ENCODE assay signal across 17 cellular contexts in genomic region chr14:32419429-32419828, GRCh38.
A peak's percentile ranks its signal among the peaks of the same experiment; 100 is the strongest.
DNase-seq lines count a peak whose midpoint lies in the region; ATAC-seq, FAIRE-seq and TF ChIP-seq lines count a peak whose summit lies in the region.
"Had no signal": no experiment of that assay in that cellular context is flagged by ENCODE, and none has a peak within 500 bp of the region (broad histone marks: within the 10 kb centered on the region; RNA-seq: fewer than 3 reads in every experiment).

No MANE protein-coding gene starts in this region.

- no peak for ATAC-seq in right cardiac atrium
- ATAC-seq: HCT116, T-helper 17 cell had no signal

- H3K9me3 ChIP-seq in left ventricle myocardium inferior (replicated peaks), result peaks cover 12% of the 10 kb centered on the region
- no peaks in the 10 kb centered on the region for H3K9me3 ChIP-seq in right cardiac atrium (ENCODE audit: control insufficient read depth, low read length)
- peaks cover 0 to 7% (median 0%) of the 10 kb centered on the region in 3 donors for H3K9me3 ChIP-seq in esophagus squamous epithelium
- no peaks in the 10 kb centered on the region for H3K9me3 ChIP-seq in MG63

- intact Hi-C loops in left ventricle myocardium inferior (cut with micrococcal nuclease), result no loop called here
- intact Hi-C loops in right cardiac atrium (cut with DNase I), result no loop called here
- intact Hi-C loops in esophagus squamous epithelium (cut with DNase I), result no loop called here

- no peaks in the 10 kb centered on the region for H3K27me3 ChIP-seq in left ventricle myocardium inferior (ENCODE audit: low read depth)
- H3K27me3 ChIP-seq in right cardiac atrium (ENCODE audit: control insufficient read depth, insufficient read depth), result no peaks in the 10 kb centered on the region
- no peaks in the 10 kb centered on the region for H3K27me3 ChIP-seq in esophagus squamous epithelium
- no peaks in the 10 kb centered on the region for H3K27me3 ChIP-seq in H7 (ENCODE audit: control insufficient read depth, insufficient read depth, low read length)
- no peaks in the 10 kb centered on the region for H3K27me3 ChIP-seq in MG63

- H3K4me1 ChIP-seq in left ventricle myocardium inferior, result peaks cover 21% of the 10 kb centered on the region
- H3K4me1 ChIP-seq in right cardiac atrium (ENCODE audit: control insufficient read depth, insufficient read depth, low read length), result no peaks in the 10 kb centered on the region
- peaks cover 0 to 42% (median 3%) of the 10 kb centered on the region in 3 donors for H3K4me1 ChIP-seq in esophagus squamous epithelium

- peak; percentile 42 for FAIRE-seq in RCC 7860 (lab: Jason Lieb, UNC)

- TF ChIP-seq CTCF in left ventricle myocardium inferior (IDR thresholded peaks at IDR 0.05; ENCODE audit: borderline replicate concordance) (no peak), esophagus squamous epithelium (IDR thresholded peaks at IDR 0.05) (no peak)

- H3K27ac ChIP-seq in left ventricle myocardium inferior (replicated peaks) (peak overlapping the region; percentile 83), right cardiac atrium (ENCODE audit: low read length) (no peak overlapping the region), esophagus squamous epithelium (peak overlapping the region in 3 of 4 donors; percentile 25 to 67 (median 62))

- H3K4me3 ChIP-seq in left ventricle myocardium inferior (peak overlapping the region; percentile 57), right cardiac atrium (ENCODE audit: low read length) (no peak overlapping the region), esophagus squamous epithelium (no peak overlapping the region), H7 (ENCODE audit: insufficient read depth, low read depth, low read length) (no peak overlapping the region), MG63 (no peak overlapping the region)

- no peak for DNase-seq in left ventricle myocardium inferior
- no peak for DNase-seq in right cardiac atrium
- no peak for DNase-seq in RCC 7860 (ENCODE audit: low spot score)
- no peak for DNase-seq in esophagus squamous epithelium (lab: John Stamatoyannopoulos, UW)
- no peak for DNase-seq in H7
- no peak for DNase-seq in MG63
- DNase-seq in stimulated activated CD4-positive, alpha-beta T cell treated with anti-CD3 and anti-CD28 coated beads, Interleukin-4, amount 100 ng/mL, for 1 hour, result no peak
- DNase-seq: CD4-positive, CD25-positive, alpha-beta regulatory T cell; DMS79; MV-4-11; NCI-H1436; NCI-H2081 treated with DMSO at 0.1 percent for 48 hours; NCI-H446 treated with DMSO at 0.1 percent for 48 hours; NCI-H748 treated with DMSO at 0.1 percent for 48 hours; SHP77; T-helper 17 cell had no signal

- peaks cover 7% of the 10 kb centered on the region for H3K36me3 ChIP-seq in left ventricle myocardium inferior
- no peaks in the 10 kb centered on the region for H3K36me3 ChIP-seq in esophagus squamous epithelium
- H3K36me3 ChIP-seq in H7 (replicated peaks; ENCODE audit: control insufficient read depth, insufficient read depth, low read length), result no peaks in the 10 kb centered on the region
- no peaks in the 10 kb centered on the region for H3K36me3 ChIP-seq in MG63

- TF ChIP-seq POLR2A in esophagus squamous epithelium (IDR thresholded peaks at IDR 0.05), result no peak

- 66% methylated on average over 1 of the region's 1 CpG for WGBS in right cardiac atrium
- WGBS in esophagus squamous epithelium, 2 donors, result 41 to 54% methylated on average over 1 of the region's 1 CpG
